9 cellular contexts compared by ENCODE assay signal in the genomic region with DNA sequence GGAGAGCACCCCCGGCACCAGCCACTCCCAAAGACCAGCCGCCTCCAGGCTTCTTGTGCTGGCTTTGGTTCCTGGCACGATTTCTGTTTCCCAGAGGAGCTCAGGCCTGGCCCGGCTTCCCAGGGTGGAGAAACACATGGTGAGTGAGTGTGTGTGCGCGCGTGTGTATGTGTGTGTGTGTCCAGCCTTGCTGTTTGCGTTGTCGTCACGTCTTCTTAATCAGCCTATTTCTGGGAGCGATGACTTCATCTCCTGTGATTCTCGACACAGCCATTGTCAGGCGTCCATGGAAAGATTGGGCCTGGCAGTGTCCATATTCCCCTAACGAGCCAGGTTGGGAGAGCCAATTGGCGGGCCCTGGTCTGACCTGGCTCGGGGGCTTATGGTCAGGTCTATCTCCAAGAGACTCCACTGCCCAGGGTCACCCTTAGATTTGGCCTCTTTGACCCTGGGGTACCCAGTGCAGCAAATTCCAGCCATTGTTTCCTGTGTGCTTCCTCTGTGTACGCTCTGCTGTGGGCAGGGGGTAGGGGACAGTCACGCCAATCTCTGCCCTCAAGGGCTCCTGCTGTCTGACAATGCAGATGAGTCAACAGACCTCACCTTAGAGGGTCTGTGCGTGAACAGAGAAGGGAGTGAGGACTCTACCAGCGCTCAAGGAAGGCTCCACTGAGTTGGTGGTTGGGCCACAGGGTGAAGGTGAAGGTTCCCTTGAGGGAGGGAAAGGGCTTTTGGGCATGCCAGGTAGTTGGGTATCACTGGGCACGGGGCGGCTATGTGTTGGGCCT.
A peak's percentile ranks its signal among the peaks of the same experiment; 100 is the strongest.
DNase-seq lines count a peak whose midpoint lies in the region; ATAC-seq and TF ChIP-seq lines count a peak whose summit lies in the region.
"Had no signal": no experiment of that assay in that cellular context is flagged by ENCODE, and none has a peak within 500 bp of the region (broad histone marks: within the 10 kb centered on the region; RNA-seq: fewer than 3 reads in every experiment).

No MANE protein-coding gene starts in this region.

- DNase-seq in LHCN-M2 (ENCODE audit: low read depth) = peak; percentile 88
- DNase-seq in choroid plexus epithelial cell (ENCODE audit: low read depth) = peak; percentile 79
- no peak for DNase-seq in spleen
- no peak for DNase-seq in immature natural killer cell
- DNase-seq in CD14-positive monocyte (ENCODE audit: low spot score) = no peak
- no peak for DNase-seq in H7
- DNase-seq: activated CD4-positive, alpha-beta T cell treated with anti-CD3 and anti-CD28 coated beads for 48 hours had no signal

- H3K36me3 ChIP-seq in spleen (no peaks in the 10 kb centered on the region), H7 (replicated peaks; ENCODE audit: control insufficient read depth, insufficient read depth, low read length) (no peaks in the 10 kb centered on the region)

- H3K4me3 ChIP-seq in choroid plexus epithelial cell (ENCODE audit: low read depth, low read length) (no peak overlapping the region), spleen (no peak overlapping the region), H7 (ENCODE audit: insufficient read depth, low read depth, low read length) (no peak overlapping the region)

- no peak for ATAC-seq in GM18519 (IDR thresholded peaks at IDR 0.05; ENCODE audit: low FRiP score, unreplicated experiment)

- no peaks in the 10 kb centered on the region for H3K9me3 ChIP-seq in spleen

- H3K27ac Mint-ChIP-seq in immature natural killer cell (no peak overlapping the region), CD14-positive monocyte (no peak overlapping the region)

- H3K4me1 Mint-ChIP-seq in immature natural killer cell (no peaks in the 10 kb centered on the region), CD14-positive monocyte (no peaks in the 10 kb centered on the region)

- TF ChIP-seq CTCF in choroid plexus epithelial cell (conservative IDR thresholded peaks at IDR 0.05; ENCODE audit: low read depth, low read length) (no peak), spleen (IDR thresholded peaks at IDR 0.05 in 8 of 11, conservative IDR thresholded peaks at IDR 0.05 in 3 of 11) (no peak), CD14-positive monocyte (IDR thresholded peaks at IDR 0.05) (no peak)

- intact Hi-C loops in spleen (cut with DNase I; ENCODE audit: low total_unique reads) (no loop called here), CD14-positive monocyte (cut with micrococcal nuclease) (no loop called here)

- no peak for TF ChIP-seq POLR2A in spleen (IDR thresholded peaks at IDR 0.05)

- H3K27ac ChIP-seq in layer of hippocampus (ENCODE audit: low read depth, low read length) = peak overlapping the region; percentile 63
- H3K27ac ChIP-seq in spleen = peak overlapping the region in 7 of 8 donors; percentile 25 to 69 (median 61)

- H3K4me1 ChIP-seq in spleen = peaks cover 5 to 50% (median 20%) of the 10 kb centered on the region in 6 donors

- H3K4me3 Mint-ChIP-seq in immature natural killer cell (no peak overlapping the region), CD14-positive monocyte (no peak overlapping the region)

- H3K36me3 Mint-ChIP-seq in immature natural killer cell = peaks cover 0 to 3% (median 0%) of the 10 kb centered on the region in 3 donors
- H3K36me3 Mint-ChIP-seq in CD14-positive monocyte = no peaks in the 10 kb centered on the region

- H3K27me3 Mint-ChIP-seq in immature natural killer cell (ENCODE audit: low read depth in 3 of 3) = peaks cover 2 to 5% (median 5%) of the 10 kb centered on the region in 3 donors
- H3K27me3 Mint-ChIP-seq in CD14-positive monocyte (ENCODE audit: low read depth in 3 of 3) = peaks cover 2 to 7% (median 5%) of the 10 kb centered on the region in 3 donors

- 71 to 81% (median 73%) methylated on average over 21 to 22 of the region's 22 CpGs for WGBS in spleen, 5 donors

- H3K9me3 Mint-ChIP-seq in immature natural killer cell = no peaks in the 10 kb centered on the region
- H3K9me3 Mint-ChIP-seq in CD14-positive monocyte = no peaks in the 10 kb centered on the region

- H3K27me3 ChIP-seq in layer of hippocampus (ENCODE audit: control insufficient read depth, insufficient read depth, low read length) (no peaks in the 10 kb centered on the region), spleen (replicated peaks in 1 of 7) (no peaks in the 10 kb centered on the region), H7 (ENCODE audit: control insufficient read depth, insufficient read depth, low read length) (no peaks in the 10 kb centered on the region)

Comparison
In these comparisons a context has a peak if more than half of its experiments do, and no peak if none do; other contexts are left out.
1. DNase-seq: peak in LHCN-M2 (single experiment) and choroid plexus epithelial cell (single experiment); none in spleen (single experiment), immature natural killer cell (0 of 3), CD14-positive monocyte (single experiment) and H7 (single experiment).